20 cellular contexts compared by ENCODE assay signal in the genomic region with DNA sequence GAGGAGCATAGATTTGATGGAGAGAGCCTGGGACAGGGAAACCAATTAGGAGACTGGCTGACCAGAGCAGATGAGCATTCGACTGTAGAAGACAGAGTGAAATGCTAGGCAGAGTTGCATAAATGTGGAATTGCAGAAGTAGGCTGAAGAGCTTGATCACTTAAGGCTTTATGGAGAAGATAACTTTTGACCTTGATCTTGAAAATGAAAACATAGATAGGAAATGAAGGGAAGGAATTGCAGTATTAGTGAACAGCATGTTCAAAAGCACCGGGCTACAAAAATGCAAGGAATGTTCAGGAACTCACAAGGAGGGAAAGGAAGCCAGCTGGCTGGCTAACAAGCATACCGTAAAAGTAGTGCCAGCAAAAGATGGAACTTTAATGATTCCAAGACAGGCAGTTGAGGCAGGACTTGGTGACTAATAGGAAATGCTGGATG. TPM values are rescaled to one million over a fixed set of nuclear protein-coding genes. Genes with fewer than 3 reads are reported as not detected.
DNase-seq lines count a peak whose midpoint lies in the region; ATAC-seq, FAIRE-seq and TF ChIP-seq lines count a peak whose summit lies in the region.
"Had no signal": no experiment of that assay in that cellular context is flagged by ENCODE, and none has a peak within 500 bp of the region (broad histone marks: within the 10 kb centered on the region; RNA-seq: fewer than 3 reads in every experiment).

No MANE protein-coding gene starts in this region.

- H3K27me3 ChIP-seq in lung (ENCODE audit: control insufficient read depth, insufficient read depth) (no peaks in the 10 kb centered on the region), pancreas (no peaks in the 10 kb centered on the region)
- H3K27me3 ChIP-seq: testis had no signal

- FAIRE-seq in pancreas (lab: Jason Lieb, UNC) = no peak

- H3K4me3 ChIP-seq in choroid plexus epithelial cell (ENCODE audit: low read depth, low read length) (no peak overlapping the region), lung (no peak overlapping the region), pancreas (no peak overlapping the region)
- H3K4me3 ChIP-seq: testis had no signal

- peaks cover 6 to 10% of the 10 kb centered on the region in 2 donors for H3K4me1 ChIP-seq in lung (ENCODE audit: control insufficient read depth in 2 of 2, insufficient read depth in 2 of 2, low read length in 2 of 2)
- no peaks in the 10 kb centered on the region for H3K4me1 ChIP-seq in pancreas
- H3K4me1 ChIP-seq: testis had no signal

- no peaks in the 10 kb centered on the region for H3K4me1 Mint-ChIP-seq in effector memory CD8-positive, alpha-beta T cell (ENCODE audit: low read depth in 2 of 2)
- peaks cover 5% of the 10 kb centered on the region for H3K4me1 Mint-ChIP-seq in stimulated activated naive CD8-positive, alpha-beta T cell treated with anti-CD3 and anti-CD28 coated beads, Interleukin-15, amount 100 ng/mL, for 72 hours
- H3K4me1 Mint-ChIP-seq: activated CD4-positive, alpha-beta T cell treated with anti-CD3 and anti-CD28 coated beads, Interleukin-2, amount 10 ng/mL, durations not matched to agents 7 days and 5 days; IgD-negative memory B cell had no signal

- H3K9me3 ChIP-seq in lung (ENCODE audit: control insufficient read depth in 2 of 2, insufficient read depth in 1 of 2, low read length in 1 of 2) = no peaks in the 10 kb centered on the region
- H3K9me3 ChIP-seq in pancreas = no peaks in the 10 kb centered on the region
- H3K9me3 ChIP-seq: testis had no signal

- intact Hi-C loops in pancreas (cut with DNase I) = no loop called here

- peaks cover 20% of the 10 kb centered on the region for H3K36me3 Mint-ChIP-seq in effector memory CD8-positive, alpha-beta T cell (ENCODE audit: insufficient read depth)

- no peak overlapping the region for H3K27ac ChIP-seq in lung (ENCODE audit: low read depth in 1 of 2, low read length in 1 of 2)
- H3K27ac ChIP-seq in pancreas = no peak overlapping the region
- no peak overlapping the region for H3K27ac ChIP-seq in substantia nigra (ENCODE audit: low read depth, low read length, poor library complexity, severe bottlenecking)
- H3K27ac ChIP-seq: testis had no signal

- peak overlapping the region in 1 of 2 donors; percentile 0 for H3K27ac Mint-ChIP-seq in effector memory CD8-positive, alpha-beta T cell
- H3K27ac Mint-ChIP-seq in stimulated activated naive CD8-positive, alpha-beta T cell treated with anti-CD3 and anti-CD28 coated beads, Interleukin-15, amount 100 ng/mL, for 72 hours = no peak overlapping the region
- H3K27ac Mint-ChIP-seq: activated CD4-positive, alpha-beta T cell treated with anti-CD3 and anti-CD28 coated beads, Interleukin-2, amount 10 ng/mL, durations not matched to agents 7 days and 5 days had no signal

- TF ChIP-seq CTCF in choroid plexus epithelial cell (conservative IDR thresholded peaks at IDR 0.05; ENCODE audit: low read depth, low read length) (no peak), lung (IDR thresholded peaks at IDR 0.05; ENCODE audit: control extremely low read depth, extremely low read depth) (no peak), pancreas (IDR thresholded peaks at IDR 0.05) (no peak)

- peak; percentile 34 for ATAC-seq in lung (ENCODE audit: insufficient read depth, low FRiP score)
- ATAC-seq in pancreas = no peak
- no peak for ATAC-seq in effector memory CD8-positive, alpha-beta T cell (replicated peaks)
- no peak for ATAC-seq in stimulated activated naive CD8-positive, alpha-beta T cell treated with anti-CD3 and anti-CD28 coated beads, Interleukin-15, amount 100 ng/mL, for 72 hours
- ATAC-seq: activated T-cell treated with anti-CD3 and anti-CD28 coated beads, Interleukin-2, amount 50 U/mL, for 4 hours had no signal

- no peaks in the 10 kb centered on the region for H3K27me3 Mint-ChIP-seq in effector memory CD8-positive, alpha-beta T cell
- H3K27me3 Mint-ChIP-seq in stimulated activated naive CD8-positive, alpha-beta T cell treated with anti-CD3 and anti-CD28 coated beads, Interleukin-15, amount 100 ng/mL, for 72 hours = no peaks in the 10 kb centered on the region
- H3K27me3 Mint-ChIP-seq: activated CD4-positive, alpha-beta T cell treated with anti-CD3 and anti-CD28 coated beads, Interleukin-2, amount 10 ng/mL, durations not matched to agents 7 days and 5 days; IgD-negative memory B cell had no signal

- H3K9me3 Mint-ChIP-seq in effector memory CD8-positive, alpha-beta T cell = no peaks in the 10 kb centered on the region
- no peaks in the 10 kb centered on the region for H3K9me3 Mint-ChIP-seq in stimulated activated naive CD8-positive, alpha-beta T cell treated with anti-CD3 and anti-CD28 coated beads, Interleukin-15, amount 100 ng/mL, for 72 hours
- H3K9me3 Mint-ChIP-seq: activated CD4-positive, alpha-beta T cell treated with anti-CD3 and anti-CD28 coated beads, Interleukin-2, amount 10 ng/mL, durations not matched to agents 7 days and 5 days; activated T-cell treated with anti-CD3 and anti-CD28 coated beads, Interleukin-2, amount 50 U/mL, for 4 hours; IgD-negative memory B cell had no signal

- DNase-seq in ACHN (peak; percentile 29), MV-4-11 (lab: John Stamatoyannopoulos, UW) (peak; percentile 12), choroid plexus epithelial cell (ENCODE audit: low read depth) (peak; percentile 50), lung (ENCODE audit: low spot score) (no peak), pancreas (no peak), substantia nigra (lab: John Stamatoyannopoulos, UW) (no peak)
- DNase-seq in effector memory CD8-positive, alpha-beta T cell = no peak
- no peak for DNase-seq in stimulated activated naive CD8-positive, alpha-beta T cell treated with anti-CD3 and anti-CD28 coated beads, Interleukin-15, amount 100 ng/mL, for 72 hours
- DNase-seq: activated CD4-positive, alpha-beta T cell treated with anti-CD3 and anti-CD28 coated beads, Interleukin-2, amount 10 ng/mL, durations not matched to agents 7 days and 5 days; activated T-cell treated with anti-CD3 and anti-CD28 coated beads, Interleukin-2, amount 50 U/mL, for 4 hours; amygdala; effector CD4-positive, alpha-beta T cell; glutamatergic neuron; left cardiac atrium; NCI-H1930; NCI-H69; T-helper 2 cell; testis had no signal

- 44 to 52% methylated on average over 3 of the region's 3 CpGs for WGBS in lung, 2 donors
- WGBS in pancreas, 2 donors = 46 to 55% methylated on average over 3 of the region's 3 CpGs

- in situ Hi-C loops in ACHN (cut with HindIII; ENCODE audit: low pct_ligation_motif_present, low pct_unique_long_range_greater_than_20kb, low sequenced_read_pairs) = no loop called here

- peaks cover 3 to 6% of the 10 kb centered on the region in 2 donors for H3K36me3 ChIP-seq in lung (ENCODE audit: control insufficient read depth in 2 of 2, insufficient read depth in 2 of 2, low read length in 2 of 2)
- no peaks in the 10 kb centered on the region for H3K36me3 ChIP-seq in pancreas

- no peak overlapping the region for H3K4me3 Mint-ChIP-seq in effector memory CD8-positive, alpha-beta T cell
- H3K4me3 Mint-ChIP-seq in stimulated activated naive CD8-positive, alpha-beta T cell treated with anti-CD3 and anti-CD28 coated beads, Interleukin-15, amount 100 ng/mL, for 72 hours = no peak overlapping the region
- H3K4me3 Mint-ChIP-seq: activated CD4-positive, alpha-beta T cell treated with anti-CD3 and anti-CD28 coated beads, Interleukin-2, amount 10 ng/mL, durations not matched to agents 7 days and 5 days; activated T-cell treated with anti-CD3 and anti-CD28 coated beads, Interleukin-2, amount 50 U/mL, for 4 hours; IgD-negative memory B cell had no signal

RNA-seq across cellular contexts. Expression of gene LTV1, which starts 20.5 kb away (rescaled TPM):
- 10 to 100 TPM; 15.6 to 22.6 TPM for total RNA-seq in lung
- polyA plus RNA-seq in lung = 10 to 100 TPM; 30.2 to 31.9 TPM
- total RNA-seq in pancreas = 10 to 100 TPM in 1 of 6 donors, 1 to 10 TPM in 5; 6.5 to 10.8 (median 8.9) TPM
- 10 to 100 TPM; 10.1 to 16.6 TPM for polyA plus RNA-seq in pancreas

RNA-seq across cellular contexts. Expression of gene ZC2HC1B, which starts 41.7 kb away (rescaled TPM):
- under 1 TPM in 1 of 2 donors, not detected in 1; 0.28 TPM for total RNA-seq in lung
- not detected for polyA plus RNA-seq in lung
- not detected for total RNA-seq in pancreas
- not detected for polyA plus RNA-seq in pancreas
- total RNA-seq: activated CD4-positive, alpha-beta T cell treated with anti-CD3 and anti-CD28 coated beads, Interleukin-2, amount 10 ng/mL, durations not matched to agents 7 days and 5 days; activated T-cell treated with anti-CD3 and anti-CD28 coated beads, Interleukin-2, amount 50 U/mL, for 4 hours; left cardiac atrium had no signal
- polyA plus RNA-seq: IgD-negative memory B cell, neural cell had no signal

Comparison
In these comparisons a context has a peak if more than half of its experiments do, and no peak if none do; other contexts are left out.
1. DNase-seq: peak in ACHN (single experiment), MV-4-11 (single experiment) and choroid plexus epithelial cell (single experiment); none in lung (single experiment), pancreas (0 of 6), effector memory CD8-positive, alpha-beta T cell (0 of 3), stimulated activated naive CD8-positive, alpha-beta T cell treated with anti-CD3 and anti-CD28 coated beads, Interleukin-15, amount 100 ng/mL, for 72 hours (0 of 2) and substantia nigra (0 of 49).